In the genomic region with DNA sequence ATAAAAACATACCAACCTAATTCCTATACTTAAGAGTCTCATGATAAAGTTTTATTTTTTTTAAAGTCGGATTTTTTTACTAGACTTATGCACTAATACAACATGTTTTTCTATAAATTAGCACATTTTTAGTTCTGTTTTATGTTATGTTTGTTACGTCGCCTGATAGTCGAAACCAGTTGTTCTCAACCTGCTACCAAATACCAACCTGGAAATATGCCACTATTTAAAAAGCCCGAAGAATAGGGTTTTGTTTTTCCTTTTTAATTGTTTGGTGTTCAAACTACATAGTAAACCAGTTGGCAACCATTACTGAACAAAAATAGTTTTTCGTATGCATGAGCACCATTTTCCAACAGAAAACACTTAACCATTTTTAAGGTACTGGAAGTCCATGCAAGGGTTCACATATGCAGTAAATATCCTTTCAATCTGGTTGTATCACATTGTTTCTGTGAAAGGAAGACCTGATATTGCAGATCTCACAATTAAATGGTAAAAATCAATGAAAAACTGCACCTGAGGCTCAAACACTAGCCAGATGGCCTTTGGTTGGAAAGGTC, we compare ENCODE assay signal across 10 cellular contexts.
DNase-seq lines count a peak whose midpoint lies in the region; ATAC-seq and FAIRE-seq lines count a peak whose summit lies in the region.
"Had no signal": no experiment of that assay in that cellular context is flagged by ENCODE, and none has a peak within 500 bp of the region (broad histone marks: within the 10 kb centered on the region; RNA-seq: fewer than 3 reads in every experiment).

No MANE protein-coding gene starts in this region.

- no peak for ATAC-seq in activated naive CD8-positive, alpha-beta T cell treated with anti-CD3 and anti-CD28 coated beads, Interleukin-2, amount 50 U/mL, for 24 hours
- ATAC-seq in stimulated activated naive B cell treated with anti-CD40 and anti-IgM and Interleukin-4, amounts not matched to agents 10 μg/mL and 1 μg/mL and 100 μg/mL, for 72 hours (replicated peaks): no peak
- ATAC-seq in GM18907 (IDR thresholded peaks at IDR 0.05; ENCODE audit: unreplicated experiment): no peak

- FAIRE-seq in islet of Langerhans (lab: Jason Lieb, UNC): peak; percentile 90
- FAIRE-seq: endometrium had no signal

- peak overlapping the region; percentile 88 for H3K9ac ChIP-seq in HUES48 (ENCODE audit: low read depth, low read length)

- H3K9me3 Mint-ChIP-seq in activated naive CD8-positive, alpha-beta T cell treated with anti-CD3 and anti-CD28 coated beads, Interleukin-2, amount 50 U/mL, for 24 hours: peaks cover 3% of the 10 kb centered on the region
- H3K9me3 Mint-ChIP-seq in stimulated activated naive B cell treated with anti-CD40 and anti-IgM and Interleukin-4, amounts not matched to agents 10 μg/mL and 1 μg/mL and 100 μg/mL, for 72 hours: no peaks in the 10 kb centered on the region
- H3K9me3 Mint-ChIP-seq: stimulated activated effector memory CD8-positive, alpha-beta T cell treated with anti-CD3 and anti-CD28 coated beads, Interleukin-12 subunit alpha, Interleukin-12 subunit beta, amount 100 ng/mL, for 72 hours had no signal

- peak overlapping the region; percentile 64 for H3K4me3 Mint-ChIP-seq in activated naive CD8-positive, alpha-beta T cell treated with anti-CD3 and anti-CD28 coated beads, Interleukin-2, amount 50 U/mL, for 24 hours
- peak overlapping the region; percentile 51 to 66 for H3K4me3 Mint-ChIP-seq in stimulated activated naive B cell treated with anti-CD40 and anti-IgM and Interleukin-4, amounts not matched to agents 10 μg/mL and 1 μg/mL and 100 μg/mL, for 72 hours
- H3K4me3 Mint-ChIP-seq: stimulated activated effector memory CD8-positive, alpha-beta T cell treated with anti-CD3 and anti-CD28 coated beads, Interleukin-12 subunit alpha, Interleukin-12 subunit beta, amount 100 ng/mL, for 72 hours had no signal

- peak overlapping the region; percentile 92 for H3K27ac ChIP-seq in HUES48 (ENCODE audit: low read depth, low read length)

- H3K9me3 ChIP-seq in HUES48 (ENCODE audit: control insufficient read depth, insufficient read depth, low read length): no peaks in the 10 kb centered on the region

- H3K4me1 ChIP-seq in HUES48 (ENCODE audit: control insufficient read depth, insufficient read depth, low read length): peaks cover 20% of the 10 kb centered on the region

- peaks cover 40% of the 10 kb centered on the region for H3K27me3 Mint-ChIP-seq in activated naive CD8-positive, alpha-beta T cell treated with anti-CD3 and anti-CD28 coated beads, Interleukin-2, amount 50 U/mL, for 24 hours
- H3K27me3 Mint-ChIP-seq in stimulated activated naive B cell treated with anti-CD40 and anti-IgM and Interleukin-4, amounts not matched to agents 10 μg/mL and 1 μg/mL and 100 μg/mL, for 72 hours: peaks cover 32 to 49% of the 10 kb centered on the region in 2 donors

- peaks cover 8% of the 10 kb centered on the region for H3K4me1 Mint-ChIP-seq in activated naive CD8-positive, alpha-beta T cell treated with anti-CD3 and anti-CD28 coated beads, Interleukin-2, amount 50 U/mL, for 24 hours
- peaks cover 10 to 20% of the 10 kb centered on the region in 2 donors for H3K4me1 Mint-ChIP-seq in stimulated activated naive B cell treated with anti-CD40 and anti-IgM and Interleukin-4, amounts not matched to agents 10 μg/mL and 1 μg/mL and 100 μg/mL, for 72 hours

- no peaks in the 10 kb centered on the region for H3K27me3 ChIP-seq in HUES48 (ENCODE audit: control insufficient read depth, insufficient read depth, low read length)

- H3K36me3 Mint-ChIP-seq in activated naive CD8-positive, alpha-beta T cell treated with anti-CD3 and anti-CD28 coated beads, Interleukin-2, amount 50 U/mL, for 24 hours (ENCODE audit: low read depth): no peaks in the 10 kb centered on the region
- H3K36me3 Mint-ChIP-seq in stimulated activated naive B cell treated with anti-CD40 and anti-IgM and Interleukin-4, amounts not matched to agents 10 μg/mL and 1 μg/mL and 100 μg/mL, for 72 hours: peaks cover 2 to 5% of the 10 kb centered on the region in 2 donors
- H3K36me3 Mint-ChIP-seq: stimulated activated effector memory CD8-positive, alpha-beta T cell treated with anti-CD3 and anti-CD28 coated beads, Interleukin-12 subunit alpha, Interleukin-12 subunit beta, amount 100 ng/mL, for 72 hours had no signal

- peak overlapping the region; percentile 72 for H3K4me3 ChIP-seq in HUES48 (ENCODE audit: low read depth, low read length)

- DNase-seq in activated naive CD8-positive, alpha-beta T cell treated with anti-CD3 and anti-CD28 coated beads, Interleukin-2, amount 50 U/mL, for 24 hours: no peak
- no peak for DNase-seq in stimulated activated naive B cell treated with anti-CD40 and anti-IgM and Interleukin-4, amounts not matched to agents 10 μg/mL and 1 μg/mL and 100 μg/mL, for 72 hours
- DNase-seq in MV-4-11 (lab: John Stamatoyannopoulos, UW): no peak
- DNase-seq in NCI-H2196 (lab: John Stamatoyannopoulos, UW; ENCODE audit: unreplicated experiment): no peak
- DNase-seq in GM19238 (ENCODE audit: insufficient read length, low spot score): no peak

- H3K27ac Mint-ChIP-seq in activated naive CD8-positive, alpha-beta T cell treated with anti-CD3 and anti-CD28 coated beads, Interleukin-2, amount 50 U/mL, for 24 hours: no peak overlapping the region
- peak overlapping the region; percentile 51 for H3K27ac Mint-ChIP-seq in stimulated activated naive B cell treated with anti-CD40 and anti-IgM and Interleukin-4, amounts not matched to agents 10 μg/mL and 1 μg/mL and 100 μg/mL, for 72 hours
- H3K27ac Mint-ChIP-seq: stimulated activated effector memory CD8-positive, alpha-beta T cell treated with anti-CD3 and anti-CD28 coated beads, Interleukin-12 subunit alpha, Interleukin-12 subunit beta, amount 100 ng/mL, for 72 hours had no signal

- no peaks in the 10 kb centered on the region for H3K36me3 ChIP-seq in HUES48 (ENCODE audit: control insufficient read depth, insufficient read depth, low read length)
